11 cellular contexts compared by ENCODE assay signal in the genomic region with DNA sequence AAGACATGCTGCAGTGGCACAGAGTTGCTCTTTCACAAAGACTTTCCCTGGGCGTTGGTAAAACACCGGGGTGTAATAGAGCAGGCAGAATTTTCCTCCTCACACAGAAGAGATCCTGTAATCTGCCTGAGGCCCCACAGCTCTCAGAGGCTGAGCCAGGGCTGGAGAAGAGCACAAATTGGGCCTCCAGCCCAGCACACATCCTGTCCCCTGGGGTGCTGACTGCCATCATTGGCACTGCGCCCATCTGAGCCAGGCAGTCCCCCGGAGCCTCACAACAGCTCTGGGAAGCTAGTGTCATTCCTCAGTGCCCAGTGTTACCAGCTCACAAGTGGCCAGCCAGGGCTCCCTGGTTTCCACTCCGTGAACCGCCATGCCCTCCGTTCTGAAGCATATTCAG.
DNase-seq lines count a peak whose midpoint lies in the region; ATAC-seq and TF ChIP-seq lines count a peak whose summit lies in the region.
"Had no signal": no experiment of that assay in that cellular context is flagged by ENCODE, and none has a peak within 500 bp of the region (broad histone marks: within the 10 kb centered on the region; RNA-seq: fewer than 3 reads in every experiment).

No MANE protein-coding gene starts in this region.

- peaks cover 52% of the 10 kb centered on the region for H3K4me1 ChIP-seq in adipocyte (ENCODE audit: control insufficient read depth, insufficient read depth, low read length)
- H3K4me1 ChIP-seq in CD8-positive, alpha-beta T cell (ENCODE audit: insufficient read depth, low read length), result peaks cover 36% of the 10 kb centered on the region
- H3K4me1 ChIP-seq in testis, result peaks cover 2% of the 10 kb centered on the region

- H3K27ac Mint-ChIP-seq in CD8-positive, alpha-beta T cell, result no peak overlapping the region
- H3K27ac Mint-ChIP-seq: activated T-helper 1 cell treated with anti-CD3 and anti-CD28 coated beads, Interleukin-12 subunit alpha, Interleukin-12 subunit beta, Interleukin-2, Interleukin-4 antibody, amounts not matched to agents 30 ng/mL and 10 ng/mL and 1 ng/mL, durations not matched to agents 14 hours and 24 hours and 36 hours had no signal

- H3K27me3 Mint-ChIP-seq in CD8-positive, alpha-beta T cell (ENCODE audit: low read depth), result no peaks in the 10 kb centered on the region
- H3K27me3 Mint-ChIP-seq: stimulated activated memory B cell treated with anti-CD40 and anti-IgM and Interleukin-4, amounts not matched to agents 10 μg/mL and 1 μg/mL and 100 μg/mL, for 72 hours had no signal

- H3K36me3 ChIP-seq in adipocyte (ENCODE audit: control insufficient read depth, insufficient read depth, low read length, severe bottlenecking) (no peaks in the 10 kb centered on the region), testis (ENCODE audit: low read depth, missing control alignments) (no peaks in the 10 kb centered on the region)
- no peaks in the 10 kb centered on the region for H3K36me3 ChIP-seq in CD8-positive, alpha-beta T cell (ENCODE audit: insufficient read depth, low read length)
- H3K36me3 ChIP-seq: left lung had no signal

- H3K27me3 ChIP-seq in adipocyte (replicated peaks; ENCODE audit: control insufficient read depth, insufficient read depth, low read length) (no peaks in the 10 kb centered on the region), testis (no peaks in the 10 kb centered on the region)
- H3K27me3 ChIP-seq in CD8-positive, alpha-beta T cell (ENCODE audit: insufficient read depth, low read length), result no peaks in the 10 kb centered on the region
- H3K27me3 ChIP-seq: left lung had no signal

- no peaks in the 10 kb centered on the region for H3K9me3 ChIP-seq in adipocyte (ENCODE audit: control insufficient read depth, low read length)
- H3K9me3 ChIP-seq in CD8-positive, alpha-beta T cell (ENCODE audit: low read length), result no peaks in the 10 kb centered on the region
- no peaks in the 10 kb centered on the region for H3K9me3 ChIP-seq in testis
- H3K9me3 ChIP-seq: left lung had no signal

- TF ChIP-seq POLR2A in testis (IDR thresholded peaks at IDR 0.05), result no peak

- ATAC-seq in GM19452 (IDR thresholded peaks at IDR 0.05; ENCODE audit: unreplicated experiment), result no peak
- no peak for ATAC-seq in CD8-positive, alpha-beta T cell
- ATAC-seq: left lung; stimulated activated memory B cell treated with anti-CD40 and anti-IgM and Interleukin-4, amounts not matched to agents 10 μg/mL and 1 μg/mL and 100 μg/mL, for 72 hours had no signal

- H3K4me3 ChIP-seq in adipocyte (ENCODE audit: low read length), result no peak overlapping the region
- no peak overlapping the region for H3K4me3 ChIP-seq in CD8-positive, alpha-beta T cell (ENCODE audit: low read depth, low read length)
- H3K4me3 ChIP-seq in testis, result no peak overlapping the region
- H3K4me3 ChIP-seq: left lung had no signal

- no peak for TF ChIP-seq CTCF in CD8-positive, alpha-beta T cell (IDR thresholded peaks at IDR 0.05)
- TF ChIP-seq CTCF in testis (IDR thresholded peaks at IDR 0.05), result no peak

- DNase-seq in DMS153 (lab: John Stamatoyannopoulos, UW) (peak; percentile 79), NCI-H1105 treated with DMSO at 0.1 percent for 48 hours (lab: John Stamatoyannopoulos, UW) (peak; percentile 15), adipocyte (ENCODE audit: low read depth) (peak; percentile 52), iPS-NIHi11 (ENCODE audit: low spot score) (peak; percentile 39), testis (no peak)
- no peak for DNase-seq in CD8-positive, alpha-beta T cell
- DNase-seq in activated CD4-positive, CD25-positive, alpha-beta regulatory T cell treated with anti-CD3 and anti-CD28 coated beads, Interleukin-2, amount 50 U/mL, for 72 hours, result no peak
- DNase-seq: left lung had no signal

- no peak overlapping the region for H3K9ac ChIP-seq in adipocyte (ENCODE audit: low read length)

- WGBS in testis, 2 donors, result 88 to 93% methylated on average over 5 to 7 of the region's 7 CpGs

- no peak overlapping the region for H3K27ac ChIP-seq in CD8-positive, alpha-beta T cell (ENCODE audit: low read depth, low read length)
- no peak overlapping the region for H3K27ac ChIP-seq in testis
- H3K27ac ChIP-seq: left lung had no signal

- intact Hi-C loops in CD8-positive, alpha-beta T cell (cut with DNase I, micrococcal nuclease), result no loop called here
- intact Hi-C loops in testis (cut with DNase I; ENCODE audit: low total_unique reads), result no loop called here

- H3K9me3 Mint-ChIP-seq in CD8-positive, alpha-beta T cell, result no peaks in the 10 kb centered on the region
- H3K9me3 Mint-ChIP-seq: activated T-helper 1 cell treated with anti-CD3 and anti-CD28 coated beads, Interleukin-12 subunit alpha, Interleukin-12 subunit beta, Interleukin-2, Interleukin-4 antibody, amounts not matched to agents 30 ng/mL and 10 ng/mL and 1 ng/mL, durations not matched to agents 14 hours and 24 hours and 36 hours; stimulated activated memory B cell treated with anti-CD40 and anti-IgM and Interleukin-4, amounts not matched to agents 10 μg/mL and 1 μg/mL and 100 μg/mL, for 72 hours had no signal

- peaks cover 49% of the 10 kb centered on the region for H3K4me1 Mint-ChIP-seq in CD8-positive, alpha-beta T cell (ENCODE audit: low read depth)

- POLR2A ChIA-PET in CD8-positive, alpha-beta T cell (lab: Charles Lee), result no interaction called here

- CTCF ChIA-PET in CD8-positive, alpha-beta T cell (lab: Charles Lee), result no interaction called here

- H3K36me3 Mint-ChIP-seq in CD8-positive, alpha-beta T cell, result peaks cover 30% of the 10 kb centered on the region

- no peak overlapping the region for H3K4me3 Mint-ChIP-seq in CD8-positive, alpha-beta T cell
- H3K4me3 Mint-ChIP-seq: activated T-helper 1 cell treated with anti-CD3 and anti-CD28 coated beads, Interleukin-12 subunit alpha, Interleukin-12 subunit beta, Interleukin-2, Interleukin-4 antibody, amounts not matched to agents 30 ng/mL and 10 ng/mL and 1 ng/mL, durations not matched to agents 14 hours and 24 hours and 36 hours; stimulated activated memory B cell treated with anti-CD40 and anti-IgM and Interleukin-4, amounts not matched to agents 10 μg/mL and 1 μg/mL and 100 μg/mL, for 72 hours had no signal

Comparison
In these comparisons a context has a peak if more than half of its experiments do, and no peak if none do; other contexts are left out.
1. DNase-seq: peak in DMS153 (single experiment), NCI-H1105 treated with DMSO at 0.1 percent for 48 hours (single experiment), adipocyte (single experiment) and iPS-NIHi11 (single experiment); none in CD8-positive, alpha-beta T cell (0 of 7), activated CD4-positive, CD25-positive, alpha-beta regulatory T cell treated with anti-CD3 and anti-CD28 coated beads, Interleukin-2, amount 50 U/mL, for 72 hours (single experiment) and testis (single experiment).